ENCODE assay signal across 12 cellular contexts in genomic region chr1:24770891-24771290, GRCh38. TPM values are rescaled to one million over a fixed set of nuclear protein-coding genes. Genes with fewer than 3 reads are reported as not detected.
DNase-seq lines count a peak whose midpoint lies in the region; ATAC-seq and TF ChIP-seq lines count a peak whose summit lies in the region.
"Had no signal": no experiment of that assay in that cellular context is flagged by ENCODE, and none has a peak within 500 bp of the region (broad histone marks: within the 10 kb centered on the region; RNA-seq: fewer than 3 reads in every experiment).

No MANE protein-coding gene starts in this region.

- H3K27ac Mint-ChIP-seq in dendritic cell treated with granulocyte-macrophage colony-stimulating factor and Interleukin-4, amounts not matched to agents 40 ng/mL and 50 ng/mL, for 4 days = peak overlapping the region; percentile 65
- peak overlapping the region; percentile 94 to 97 (median 96) for H3K27ac Mint-ChIP-seq in nephron

- no peak overlapping the region for H3K4me3 Mint-ChIP-seq in dendritic cell treated with granulocyte-macrophage colony-stimulating factor and Interleukin-4, amounts not matched to agents 40 ng/mL and 50 ng/mL, for 4 days
- peak overlapping the region in 2 of 3 experiments; percentile 7 to 41 for H3K4me3 Mint-ChIP-seq in nephron

- H3K27ac ChIP-seq in left ventricle myocardium inferior (replicated peaks) (peak overlapping the region; percentile 81), right cardiac atrium (ENCODE audit: low read length) (no peak overlapping the region), aorta (ENCODE audit: low read depth in 1 of 2, low read length in 2 of 2) (peak overlapping the region in 1 of 2 donors; percentile 90)

- peaks cover 9% of the 10 kb centered on the region for H3K4me1 Mint-ChIP-seq in dendritic cell treated with granulocyte-macrophage colony-stimulating factor and Interleukin-4, amounts not matched to agents 40 ng/mL and 50 ng/mL, for 4 days (ENCODE audit: low read depth)
- peaks cover 26% of the 10 kb centered on the region for H3K4me1 Mint-ChIP-seq in nephron

- peaks cover 70% of the 10 kb centered on the region for H3K4me1 ChIP-seq in left ventricle myocardium inferior
- H3K4me1 ChIP-seq in right cardiac atrium (ENCODE audit: control insufficient read depth, insufficient read depth, low read length) = peaks cover 8% of the 10 kb centered on the region
- peaks cover 2 to 5% of the 10 kb centered on the region in 2 donors for H3K4me1 ChIP-seq in aorta (ENCODE audit: control insufficient read depth in 1 of 2, insufficient read depth in 2 of 2, low read length in 2 of 2)

- H3K9me3 ChIP-seq in left ventricle myocardium inferior (replicated peaks) (no peaks in the 10 kb centered on the region), right cardiac atrium (ENCODE audit: control insufficient read depth, low read length) (no peaks in the 10 kb centered on the region), aorta (ENCODE audit: control insufficient read depth, low read length) (no peaks in the 10 kb centered on the region)

- ATAC-seq in right cardiac atrium (no peak), aorta (ENCODE audit: low FRiP score) (peak; percentile 28)

- DNase-seq in left ventricle myocardium inferior = no peak
- no peak for DNase-seq in right cardiac atrium
- DNase-seq in aorta = no peak
- no peak for DNase-seq in T-helper 1 cell
- no peak for DNase-seq in medulla oblongata (ENCODE audit: extremely low spot score)
- no peak for DNase-seq in COR-L47 (lab: John Stamatoyannopoulos, UW)
- DNase-seq: activated T-cell treated with anti-CD3 and anti-CD28 coated beads, Interleukin-2, amount 50 U/mL, for 48 hours; left cardiac atrium; NCI-H748 treated with DMSO at 0.1 percent for 48 hours; trophoblast cell had no signal

- no peaks in the 10 kb centered on the region for H3K9me3 Mint-ChIP-seq in dendritic cell treated with granulocyte-macrophage colony-stimulating factor and Interleukin-4, amounts not matched to agents 40 ng/mL and 50 ng/mL, for 4 days
- H3K9me3 Mint-ChIP-seq in nephron = no peaks in the 10 kb centered on the region

- H3K27me3 Mint-ChIP-seq in dendritic cell treated with granulocyte-macrophage colony-stimulating factor and Interleukin-4, amounts not matched to agents 40 ng/mL and 50 ng/mL, for 4 days = no peaks in the 10 kb centered on the region
- no peaks in the 10 kb centered on the region for H3K27me3 Mint-ChIP-seq in nephron (ENCODE audit: low read depth)

- intact Hi-C loops in left ventricle myocardium inferior (cut with micrococcal nuclease) = no loop called here
- intact Hi-C loops in right cardiac atrium (cut with DNase I) = no loop called here
- intact Hi-C loops in dendritic cell treated with granulocyte-macrophage colony-stimulating factor and Interleukin-4, amounts not matched to agents 40 ng/mL and 50 ng/mL, for 4 days (cut with micrococcal nuclease) = no loop called here
- intact Hi-C loops in aorta (cut with DNase I) = no loop called here

- WGBS in right cardiac atrium = 43% methylated on average over 5 of the region's 5 CpGs
- WGBS in aorta, 2 donors = 8% methylated on average over 5 of the region's 5 CpGs

- H3K36me3 ChIP-seq in left ventricle myocardium inferior = no peaks in the 10 kb centered on the region
- H3K36me3 ChIP-seq in aorta (ENCODE audit: control insufficient read depth in 1 of 2, insufficient read depth in 2 of 2, low read length in 1 of 2) = no peaks in the 10 kb centered on the region

- H3K27me3 ChIP-seq in left ventricle myocardium inferior (ENCODE audit: low read depth) (no peaks in the 10 kb centered on the region), right cardiac atrium (ENCODE audit: control insufficient read depth, insufficient read depth) (no peaks in the 10 kb centered on the region), aorta (ENCODE audit: control insufficient read depth in 1 of 2, insufficient read depth in 2 of 2, low read length in 1 of 2) (no peaks in the 10 kb centered on the region)

- H3K36me3 Mint-ChIP-seq in dendritic cell treated with granulocyte-macrophage colony-stimulating factor and Interleukin-4, amounts not matched to agents 40 ng/mL and 50 ng/mL, for 4 days (ENCODE audit: low read depth) = peaks cover 21% of the 10 kb centered on the region
- H3K36me3 Mint-ChIP-seq in nephron (ENCODE audit: low read depth) = peaks cover 6% of the 10 kb centered on the region

- no peak for TF ChIP-seq CTCF in left ventricle myocardium inferior (IDR thresholded peaks at IDR 0.05; ENCODE audit: borderline replicate concordance)
- TF ChIP-seq CTCF in nephron (IDR thresholded peaks at IDR 0.05; ENCODE audit: unreplicated experiment in 3 of 3) = no peak

- H3K4me3 ChIP-seq in left ventricle myocardium inferior = peak overlapping the region; percentile 27
- no peak overlapping the region for H3K4me3 ChIP-seq in right cardiac atrium (ENCODE audit: low read length)
- H3K4me3 ChIP-seq in aorta (ENCODE audit: low read length in 2 of 2) = peak overlapping the region in 1 of 2 donors; percentile 48

RNA-seq across cellular contexts. Expression of gene CLIC4, which starts 25.6 kb away (rescaled TPM):
- total RNA-seq in left ventricle myocardium inferior (325 TPM), right cardiac atrium (100 to 1,000 TPM; 207 to 248 (median 233) TPM), aorta (100 to 1,000 TPM; 477 to 941 TPM)
- polyA plus RNA-seq in right cardiac atrium (110 TPM), aorta (100 to 1,000 TPM; 278 to 322 TPM)
